Comparison of ENCODE assay signal across 8 cellular contexts in the genomic region with DNA sequence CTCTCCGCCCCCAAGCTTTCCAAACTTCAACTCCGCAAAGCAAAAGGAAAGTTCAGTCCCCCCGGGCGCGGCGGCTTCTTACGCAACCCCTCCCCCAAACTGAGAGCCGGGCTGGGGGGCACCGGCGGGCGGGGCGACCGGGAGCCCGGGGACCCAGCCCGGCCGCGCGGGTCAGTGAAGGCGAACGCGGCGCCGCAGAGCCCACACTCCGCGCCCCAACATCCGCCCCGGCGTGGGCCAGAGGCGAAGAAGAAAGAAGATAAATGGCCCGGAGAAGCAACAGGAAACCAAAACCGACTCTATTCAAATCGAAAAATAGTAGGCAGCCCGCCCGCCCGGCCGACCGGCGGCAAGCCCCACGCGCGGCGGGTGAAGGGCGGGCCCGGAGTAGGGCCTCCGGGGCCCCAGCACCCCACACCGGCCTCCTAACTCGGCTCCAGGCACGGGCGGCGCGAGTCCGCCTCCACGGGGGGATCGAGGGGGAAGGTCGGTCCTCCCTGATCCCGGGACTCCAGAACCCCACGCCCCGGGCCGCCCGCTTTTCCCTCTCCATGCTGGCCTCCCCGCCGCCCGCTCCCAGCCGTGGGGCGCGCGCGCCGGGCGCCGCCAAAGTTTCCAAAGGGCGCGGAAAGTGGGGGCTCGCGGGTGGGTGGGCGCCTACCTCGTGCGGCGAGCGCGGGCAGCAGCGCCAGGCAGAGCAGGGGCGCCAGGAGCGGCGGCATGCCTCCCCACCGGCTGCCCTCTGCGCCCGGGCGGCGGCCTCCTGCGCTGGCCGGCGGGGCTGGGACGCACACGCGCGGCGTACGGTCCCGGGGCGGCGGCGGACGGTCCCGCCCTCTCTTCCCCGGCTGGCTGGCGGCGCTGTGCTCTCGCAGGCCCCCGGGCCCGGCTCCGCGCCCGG. TPM values are rescaled to one million over a fixed set of nuclear protein-coding genes. Genes with fewer than 3 reads are reported as not detected.
DNase-seq lines count a peak whose midpoint lies in the region; ATAC-seq and TF ChIP-seq lines count a peak whose summit lies in the region.

No MANE protein-coding gene starts in this region.

- H3K36me3 ChIP-seq in upper lobe of right lung, result peaks cover 12% of the 10 kb centered on the region

- DNase-seq in Right ventricle myocardium superior, result peak; percentile 62
- DNase-seq in Right ventricle myocardium inferior (ENCODE audit: missing footprints), result no peak
- peak; percentile 48 for DNase-seq in activated CD4-positive, alpha-beta T cell treated with anti-CD3 and anti-CD28 coated beads, Interleukin-2, amount 50 U/mL, for 1 hour
- DNase-seq in effector CD4-positive, alpha-beta T cell, result peak; percentile 40
- peak; percentile 51 for DNase-seq in natural killer cell
- DNase-seq in upper lobe of right lung, result no peak
- no peak for DNase-seq in kidney glomerular epithelial cell (lab: John Stamatoyannopoulos, UW)

- H3K4me1 Mint-ChIP-seq in natural killer cell, result peaks cover 20 to 24% of the 10 kb centered on the region in 2 donors

- peak overlapping the region; percentile 86 for H3K27ac ChIP-seq in upper lobe of right lung

- no peaks in the 10 kb centered on the region for H3K36me3 Mint-ChIP-seq in natural killer cell

- peak overlapping the region; percentile 86 for H3K4me3 ChIP-seq in upper lobe of right lung

- TF ChIP-seq CTCF in natural killer cell (IDR thresholded peaks at IDR 0.05) (no peak), upper lobe of right lung (IDR thresholded peaks at IDR 0.05) (no peak)

- peaks cover 39% of the 10 kb centered on the region for H3K4me1 ChIP-seq in upper lobe of right lung

- peak overlapping the region; percentile 67 to 80 for H3K27ac Mint-ChIP-seq in natural killer cell

- no peaks in the 10 kb centered on the region for H3K9me3 ChIP-seq in upper lobe of right lung

- intact Hi-C loops in Right ventricle myocardium superior (cut with DNase I) (no loop called here), Right ventricle myocardium inferior (cut with DNase I) (no loop called here), natural killer cell (cut with micrococcal nuclease) (loop anchor here (5.0 kb wide), 1 partner anchor 58 kb away; no protein-coding TSS in a partner anchor), upper lobe of right lung (cut with DNase I) (loop anchor here (10.0 kb wide), 1 partner anchor 79 kb away; no protein-coding TSS in a partner anchor)

- no peaks in the 10 kb centered on the region for H3K27me3 Mint-ChIP-seq in natural killer cell (ENCODE audit: low read depth in 2 of 2)

- H3K9me3 Mint-ChIP-seq in natural killer cell, result no peaks in the 10 kb centered on the region

- H3K4me3 Mint-ChIP-seq in natural killer cell, result peak overlapping the region; percentile 88

- no peak for ATAC-seq in Right ventricle myocardium superior (ENCODE audit: poor library complexity)
- no peak for ATAC-seq in Right ventricle myocardium inferior
- ATAC-seq in HG03521 (IDR thresholded peaks at IDR 0.05; ENCODE audit: unreplicated experiment), result peak; percentile 16
- peak; percentile 12 to 22 (median 18) for ATAC-seq in natural killer cell
- ATAC-seq in upper lobe of right lung, result no peak

- no peaks in the 10 kb centered on the region for H3K27me3 ChIP-seq in upper lobe of right lung

RNA-seq across cellular contexts. Expression of gene NOTCH1, which starts 0.5 kb away (rescaled TPM):
- 16.8 TPM for total RNA-seq in Right ventricle myocardium superior
- total RNA-seq in Right ventricle myocardium inferior, result 18.7 TPM
- 100 to 1,000 TPM; 126 to 228 (median 192) TPM for total RNA-seq in natural killer cell
- total RNA-seq in upper lobe of right lung, result 114 TPM

Comparison
In these comparisons a context has a peak if more than half of its experiments do, and no peak if none do; other contexts are left out.
1. DNase-seq: peak in Right ventricle myocardium superior (single experiment), activated CD4-positive, alpha-beta T cell treated with anti-CD3 and anti-CD28 coated beads, Interleukin-2, amount 50 U/mL, for 1 hour (single experiment), effector CD4-positive, alpha-beta T cell (single experiment) and natural killer cell (single experiment); none in Right ventricle myocardium inferior (single experiment), upper lobe of right lung (single experiment) and kidney glomerular epithelial cell (single experiment).
2. ATAC-seq: peak in HG03521 (single experiment) and natural killer cell (3 of 3); none in Right ventricle myocardium superior (single experiment), Right ventricle myocardium inferior (single experiment) and upper lobe of right lung (single experiment).
3. intact Hi-C loops: an anchor here in natural killer cell (5.0 kb wide) and upper lobe of right lung (10.0 kb wide); none called in Right ventricle myocardium superior and Right ventricle myocardium inferior.